Comparison of ENCODE assay signal across 18 cellular contexts in the genomic region with DNA sequence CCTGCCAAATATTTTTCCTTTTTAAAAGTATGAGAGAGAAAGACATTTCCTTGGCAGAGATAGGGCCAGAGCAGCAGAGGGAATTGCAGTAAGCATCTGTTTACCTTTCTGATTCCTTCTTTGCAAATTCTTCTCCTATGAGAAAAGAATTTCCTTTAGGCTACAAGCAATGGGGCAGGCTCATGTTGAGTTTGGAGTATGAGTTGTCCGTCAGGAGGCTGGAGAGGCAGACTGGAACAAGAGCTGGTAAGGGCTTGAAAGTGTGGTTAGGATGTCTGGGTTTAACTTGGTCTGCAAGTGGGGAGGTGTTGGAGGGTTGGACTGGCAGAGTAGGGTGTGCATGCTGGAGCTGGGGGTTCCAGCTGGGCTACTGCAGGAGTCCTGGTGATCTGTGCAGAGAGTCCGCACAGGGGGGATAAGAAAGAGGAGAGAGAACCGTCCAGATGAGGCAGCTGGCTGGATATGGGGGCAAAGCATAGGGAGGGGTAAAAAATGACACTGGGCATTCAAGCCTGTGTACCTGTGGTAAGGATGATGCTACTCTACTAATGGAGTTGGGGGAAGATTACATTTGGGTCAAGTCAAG. TPM values are rescaled to one million over a fixed set of nuclear protein-coding genes. Genes with fewer than 3 reads are reported as not detected.
DNase-seq lines count a peak whose midpoint lies in the region; ATAC-seq and TF ChIP-seq lines count a peak whose summit lies in the region.
"Had no signal": no experiment of that assay in that cellular context is flagged by ENCODE, and none has a peak within 500 bp of the region (broad histone marks: within the 10 kb centered on the region; RNA-seq: fewer than 3 reads in every experiment).

No MANE protein-coding gene starts in this region.

- no peak overlapping the region for H3K4me3 ChIP-seq in HUES48 (ENCODE audit: low read depth, low read length)
- H3K4me3 ChIP-seq in astrocyte of the cerebellum (ENCODE audit: low read depth, low read length) = no peak overlapping the region
- no peak overlapping the region for H3K4me3 ChIP-seq in BE2C (ENCODE audit: low read depth, low read length)
- H3K4me3 ChIP-seq: right atrium auricular region had no signal

- H3K27ac Mint-ChIP-seq in glutamatergic neuron (ENCODE audit: unreplicated experiment) = peak overlapping the region; percentile 94
- H3K27ac Mint-ChIP-seq in stimulated activated memory B cell treated with anti-CD40 and anti-IgM and Interleukin-4, amounts not matched to agents 10 μg/mL and 1 μg/mL and 100 μg/mL, for 72 hours = no peak overlapping the region
- H3K27ac Mint-ChIP-seq: activated CD4-positive, alpha-beta T cell treated with anti-CD3 and anti-CD28 coated beads, Interleukin-2, amount 10 ng/mL, durations not matched to agents 7 days and 5 days; activated T-helper 2 cell treated with anti-CD3 and anti-CD28 coated beads, Interferon-gamma antibody, Interleukin-2, Interleukin-4, amounts not matched to agents 10 μg/mL and 5 μg/mL and 100 μg/mL, durations not matched to agents 14 hours and 24 hours and 36 hours; effector memory CD8-positive, alpha-beta T cell; naive B cell; stimulated activated naive B cell treated with anti-CD40 and anti-IgM and Interleukin-4, amounts not matched to agents 10 μg/mL and 1 μg/mL and 100 μg/mL, for 72 hours had no signal

- H3K36me3 ChIP-seq in HUES48 (ENCODE audit: control insufficient read depth, insufficient read depth, low read length) (no peaks in the 10 kb centered on the region), BE2C (no peaks in the 10 kb centered on the region)
- H3K36me3 ChIP-seq: right atrium auricular region had no signal

- no peaks in the 10 kb centered on the region for H3K27me3 ChIP-seq in HUES48 (ENCODE audit: control insufficient read depth, insufficient read depth, low read length)
- H3K27me3 ChIP-seq in BE2C = no peaks in the 10 kb centered on the region
- H3K27me3 ChIP-seq: right atrium auricular region had no signal

- H3K4me1 Mint-ChIP-seq in glutamatergic neuron (ENCODE audit: low read depth, unreplicated experiment) = peaks cover 51% of the 10 kb centered on the region
- no peaks in the 10 kb centered on the region for H3K4me1 Mint-ChIP-seq in stimulated activated memory B cell treated with anti-CD40 and anti-IgM and Interleukin-4, amounts not matched to agents 10 μg/mL and 1 μg/mL and 100 μg/mL, for 72 hours
- H3K4me1 Mint-ChIP-seq: naive B cell; stimulated activated naive B cell treated with anti-CD40 and anti-IgM and Interleukin-4, amounts not matched to agents 10 μg/mL and 1 μg/mL and 100 μg/mL, for 72 hours had no signal

- H3K4me1 ChIP-seq in HUES48 (ENCODE audit: control insufficient read depth, insufficient read depth, low read length) (peaks cover 36% of the 10 kb centered on the region), BE2C (peaks cover 22% of the 10 kb centered on the region)
- H3K4me1 ChIP-seq: right atrium auricular region had no signal

- H3K9me3 ChIP-seq in HUES48 (ENCODE audit: control insufficient read depth, insufficient read depth, low read length) (no peaks in the 10 kb centered on the region), BE2C (no peaks in the 10 kb centered on the region)
- H3K9me3 ChIP-seq: right atrium auricular region had no signal

- H3K36me3 Mint-ChIP-seq in glutamatergic neuron (ENCODE audit: unreplicated experiment) = no peaks in the 10 kb centered on the region
- H3K36me3 Mint-ChIP-seq in stimulated activated memory B cell treated with anti-CD40 and anti-IgM and Interleukin-4, amounts not matched to agents 10 μg/mL and 1 μg/mL and 100 μg/mL, for 72 hours = no peaks in the 10 kb centered on the region
- H3K36me3 Mint-ChIP-seq: naive B cell; stimulated activated naive B cell treated with anti-CD40 and anti-IgM and Interleukin-4, amounts not matched to agents 10 μg/mL and 1 μg/mL and 100 μg/mL, for 72 hours had no signal

- peak overlapping the region; percentile 86 for H3K4me3 Mint-ChIP-seq in glutamatergic neuron (ENCODE audit: unreplicated experiment)
- H3K4me3 Mint-ChIP-seq in stimulated activated memory B cell treated with anti-CD40 and anti-IgM and Interleukin-4, amounts not matched to agents 10 μg/mL and 1 μg/mL and 100 μg/mL, for 72 hours = no peak overlapping the region
- H3K4me3 Mint-ChIP-seq: activated CD4-positive, alpha-beta T cell treated with anti-CD3 and anti-CD28 coated beads, Interleukin-2, amount 10 ng/mL, durations not matched to agents 7 days and 5 days; effector memory CD8-positive, alpha-beta T cell; naive B cell; stimulated activated naive B cell treated with anti-CD40 and anti-IgM and Interleukin-4, amounts not matched to agents 10 μg/mL and 1 μg/mL and 100 μg/mL, for 72 hours had no signal

- peak overlapping the region; percentile 18 for H3K27ac ChIP-seq in HUES48 (ENCODE audit: low read depth, low read length)
- H3K27ac ChIP-seq: right atrium auricular region had no signal

- peaks cover 8% of the 10 kb centered on the region for H3K27me3 Mint-ChIP-seq in glutamatergic neuron (ENCODE audit: unreplicated experiment)
- H3K27me3 Mint-ChIP-seq in stimulated activated memory B cell treated with anti-CD40 and anti-IgM and Interleukin-4, amounts not matched to agents 10 μg/mL and 1 μg/mL and 100 μg/mL, for 72 hours = peaks cover 17% of the 10 kb centered on the region
- H3K27me3 Mint-ChIP-seq: activated CD4-positive, alpha-beta T cell treated with anti-CD3 and anti-CD28 coated beads, Interleukin-2, amount 10 ng/mL, durations not matched to agents 7 days and 5 days; naive B cell; stimulated activated naive B cell treated with anti-CD40 and anti-IgM and Interleukin-4, amounts not matched to agents 10 μg/mL and 1 μg/mL and 100 μg/mL, for 72 hours had no signal

- H3K9me3 Mint-ChIP-seq in glutamatergic neuron (ENCODE audit: unreplicated experiment) = peaks cover 16% of the 10 kb centered on the region
- no peaks in the 10 kb centered on the region for H3K9me3 Mint-ChIP-seq in stimulated activated memory B cell treated with anti-CD40 and anti-IgM and Interleukin-4, amounts not matched to agents 10 μg/mL and 1 μg/mL and 100 μg/mL, for 72 hours
- H3K9me3 Mint-ChIP-seq: activated CD4-positive, alpha-beta T cell treated with anti-CD3 and anti-CD28 coated beads, Interleukin-2, amount 10 ng/mL, durations not matched to agents 7 days and 5 days; activated T-helper 2 cell treated with anti-CD3 and anti-CD28 coated beads, Interferon-gamma antibody, Interleukin-2, Interleukin-4, amounts not matched to agents 10 μg/mL and 5 μg/mL and 100 μg/mL, durations not matched to agents 14 hours and 24 hours and 36 hours; effector memory CD8-positive, alpha-beta T cell; naive B cell; stimulated activated naive B cell treated with anti-CD40 and anti-IgM and Interleukin-4, amounts not matched to agents 10 μg/mL and 1 μg/mL and 100 μg/mL, for 72 hours had no signal

- ATAC-seq in stimulated activated memory B cell treated with anti-CD40 and anti-IgM and Interleukin-4, amounts not matched to agents 10 μg/mL and 1 μg/mL and 100 μg/mL, for 72 hours = peak; percentile 27
- no peak for ATAC-seq in GM18511 (IDR thresholded peaks at IDR 0.05; ENCODE audit: unreplicated experiment)
- ATAC-seq: effector memory CD8-positive, alpha-beta T cell; left colon; stimulated activated naive B cell treated with anti-CD40 and anti-IgM and Interleukin-4, amounts not matched to agents 10 μg/mL and 1 μg/mL and 100 μg/mL, for 72 hours had no signal

- H3K9ac ChIP-seq in HUES48 (ENCODE audit: low read depth, low read length) = no peak overlapping the region

- in situ Hi-C loops in astrocyte of the cerebellum (cut with HindIII; ENCODE audit: low sequenced_read_pairs) = no loop called here

- peak; percentile 43 for DNase-seq in astrocyte of the cerebellum (ENCODE audit: low read depth)
- DNase-seq in glutamatergic neuron = no peak
- no peak for DNase-seq in stimulated activated naive CD4-positive, alpha-beta T cell treated with Interleukin-2 at 50 U/mL for 16 hours (lab: John Stamatoyannopoulos, UW)
- DNase-seq in BE2C = no peak
- DNase-seq: activated CD4-positive, alpha-beta T cell treated with anti-CD3 and anti-CD28 coated beads, Interleukin-2, amount 10 ng/mL, durations not matched to agents 7 days and 5 days; anterior cingulate cortex; effector memory CD8-positive, alpha-beta T cell; HCEC 1CT; Karpas-422; left colon; naive B cell; NCI-H1694; stimulated activated naive B cell treated with anti-CD40 and anti-IgM and Interleukin-4, amounts not matched to agents 10 μg/mL and 1 μg/mL and 100 μg/mL, for 72 hours had no signal

- TF ChIP-seq CTCF in astrocyte of the cerebellum (IDR thresholded peaks at IDR 0.05; ENCODE audit: low read depth, low read length, missing control alignments) (no peak), glutamatergic neuron (IDR thresholded peaks at IDR 0.05; ENCODE audit: partially characterized antibody, unreplicated experiment) (no peak), BE2C (IDR thresholded peaks at IDR 0.05; ENCODE audit: low read depth, low read length) (no peak)

RNA-seq across cellular contexts. Expression of gene TIAM2, which starts 19.7 kb away (rescaled TPM):
- 113 TPM for total RNA-seq in glutamatergic neuron (ENCODE audit: unreplicated experiment)
- 2.3 TPM for polyA plus RNA-seq in BE2C (2012; ENCODE audit: insufficient read depth, insufficient read length, low read depth)
